ENCODE assay signal across 8 cellular contexts in the genomic region with DNA sequence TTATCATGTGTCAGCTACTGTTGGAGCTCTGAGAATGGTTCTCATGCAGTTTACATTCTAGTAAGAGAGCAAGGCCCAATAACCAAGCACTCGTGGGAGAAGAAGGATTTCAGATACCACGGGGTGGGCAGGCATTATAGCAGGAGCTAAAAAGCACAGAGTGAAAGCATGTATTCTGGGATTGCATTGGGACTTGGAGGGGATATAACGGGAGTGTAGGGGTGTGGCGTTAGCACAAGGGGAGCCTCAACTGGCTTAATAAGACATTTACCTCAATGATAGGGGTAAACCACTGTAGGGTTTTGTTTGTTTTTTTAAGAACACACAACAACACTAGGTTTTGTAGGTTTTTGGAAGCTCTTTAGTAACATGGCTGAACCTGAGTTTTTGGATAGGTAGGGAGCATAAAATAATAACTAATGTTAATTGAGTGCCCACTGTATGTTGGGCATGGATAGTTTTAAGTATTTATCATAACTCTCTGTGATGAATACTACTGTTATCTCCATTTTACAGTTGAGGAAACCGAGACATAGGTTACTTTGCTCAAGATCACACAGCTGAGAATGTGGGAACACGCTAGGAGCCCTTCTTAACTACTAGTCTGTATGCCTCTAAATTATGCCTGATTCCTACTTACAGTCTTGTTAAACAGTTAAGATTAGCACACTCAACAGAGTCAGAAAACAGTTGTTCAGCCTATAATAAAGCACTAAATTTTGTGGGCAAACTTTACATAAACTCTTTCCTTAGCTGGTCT. TPM values are rescaled to one million over a fixed set of nuclear protein-coding genes. Genes with fewer than 3 reads are reported as not detected.
DNase-seq lines count a peak whose midpoint lies in the region; ATAC-seq and TF ChIP-seq lines count a peak whose summit lies in the region.

No MANE protein-coding gene starts in this region.

- no peak for TF ChIP-seq CTCF in DND-41 (IDR thresholded peaks at IDR 0.05; ENCODE audit: borderline replicate concordance, extremely low read depth, low read length, poor library complexity, severe bottlenecking)
- no peak for TF ChIP-seq CTCF in colonic mucosa (IDR thresholded peaks at IDR 0.05)
- TF ChIP-seq CTCF in osteoblast (IDR thresholded peaks at IDR 0.05; ENCODE audit: extremely low read depth, low read depth, low read length) = no peak

- H2AFZ ChIP-seq in DND-41 (ENCODE audit: low read depth, low read length) (no peak overlapping the region), osteoblast (ENCODE audit: low read length) (no peak overlapping the region)

- no peak for ATAC-seq in DND-41 (ENCODE audit: insufficient read depth, low read depth)
- ATAC-seq in HG02642 (IDR thresholded peaks at IDR 0.05; ENCODE audit: poor library complexity, unreplicated experiment) = no peak

- H3K9ac ChIP-seq in DND-41 (ENCODE audit: low read depth, low read length) (peak overlapping the region; percentile 82; the same call in 1 of the 2 replicates), colonic mucosa (ENCODE audit: low read depth in 2 of 2, low read length in 2 of 2) (peak overlapping the region in 1 of 2 donors; percentile 83)

- in situ Hi-C loops in ACHN (cut with HindIII; ENCODE audit: low pct_ligation_motif_present, low pct_unique_long_range_greater_than_20kb, low sequenced_read_pairs) = no loop called here
- in situ Hi-C loops in G401 (cut with HindIII; ENCODE audit: low sequenced_read_pairs) = no loop called here

- intact Hi-C loops in colonic mucosa (cut with DNase I) = no loop called here

- H4K20me1 ChIP-seq in DND-41 (ENCODE audit: insufficient read depth, low read length) (peaks cover 8% of the 10 kb centered on the region; the same call in 1 of the 2 replicates), osteoblast (ENCODE audit: insufficient read depth, low read length) (peaks cover 18% of the 10 kb centered on the region)

- peaks cover 33% of the 10 kb centered on the region for H3K4me1 ChIP-seq in DND-41 (ENCODE audit: insufficient read depth, low read length)
- peaks cover 4% of the 10 kb centered on the region for H3K4me1 ChIP-seq in colonic mucosa
- peaks cover 18% of the 10 kb centered on the region for H3K4me1 ChIP-seq in osteoblast (ENCODE audit: insufficient read depth, low read length)

- peak overlapping the region; percentile 92 for H3K4me2 ChIP-seq in DND-41 (ENCODE audit: insufficient read depth, low read length)
- peak overlapping the region; percentile 95 for H3K4me2 ChIP-seq in osteoblast (ENCODE audit: insufficient read depth, low read length)

- H3K27ac ChIP-seq in DND-41 (ENCODE audit: low read length) (no peak overlapping the region), colonic mucosa (peak overlapping the region; percentile 93), osteoblast (ENCODE audit: low read depth, low read length) (no peak overlapping the region)

- peaks cover 6% of the 10 kb centered on the region for H3K27me3 ChIP-seq in DND-41 (ENCODE audit: insufficient read depth, low read length, poor library complexity)
- no peaks in the 10 kb centered on the region for H3K27me3 ChIP-seq in colonic mucosa
- H3K27me3 ChIP-seq in osteoblast (ENCODE audit: insufficient read depth, low read length) = no peaks in the 10 kb centered on the region

- DNase-seq in DND-41 (no peak), NAMALWA (ENCODE audit: low spot score) (peak; percentile 45), colonic mucosa (no peak), osteoblast (ENCODE audit: insufficient read length, low spot score, missing footprints) (no peak), ACHN (no peak), G401 (ENCODE audit: low spot score) (no peak), T1000 (lab: John Stamatoyannopoulos, UW) (no peak)

- H3K4me3 ChIP-seq in DND-41 (ENCODE audit: low read depth in 1 of 2, low read length in 2 of 2) = peak overlapping the region in 1 of 2 experiments; percentile 87; a peak in 1 of 4 replicates
- H3K4me3 ChIP-seq in colonic mucosa = peak overlapping the region; percentile 72
- no peak overlapping the region for H3K4me3 ChIP-seq in osteoblast (ENCODE audit: insufficient read depth, low read length)

- H3K36me3 ChIP-seq in DND-41 (ENCODE audit: insufficient read depth, low read length) (peaks cover 5% of the 10 kb centered on the region; the same call in 1 of the 2 replicates), colonic mucosa (no peaks in the 10 kb centered on the region), osteoblast (ENCODE audit: insufficient read depth, low read length) (no peaks in the 10 kb centered on the region)

- H3K79me2 ChIP-seq in DND-41 (ENCODE audit: insufficient read depth, low read length) = peaks cover 31% of the 10 kb centered on the region
- peaks cover 29% of the 10 kb centered on the region for H3K79me2 ChIP-seq in osteoblast (ENCODE audit: insufficient read depth, low read length)

- no peaks in the 10 kb centered on the region for H3K9me3 ChIP-seq in DND-41 (ENCODE audit: insufficient read depth, low read length, severe bottlenecking)
- no peaks in the 10 kb centered on the region for H3K9me3 ChIP-seq in colonic mucosa
- H3K9me3 ChIP-seq in osteoblast (ENCODE audit: low read depth, low read length) = no peaks in the 10 kb centered on the region

RNA-seq across cellular contexts. Expression of a gene that starts 1.8 kb away (rescaled TPM):
- 10 to 100 TPM; 27.9 to 33.8 TPM for total RNA-seq in colonic mucosa
- total RNA-seq in osteoblast = 35.7 and 36.2 TPM in 2 replicates
- 20.7 and 36.6 TPM in 2 replicates for total RNA-seq in G401 (2014; rRNA removed; shearing (Covaris generic))
